ENCODE assay signal across 41 cellular contexts in the genomic region with DNA sequence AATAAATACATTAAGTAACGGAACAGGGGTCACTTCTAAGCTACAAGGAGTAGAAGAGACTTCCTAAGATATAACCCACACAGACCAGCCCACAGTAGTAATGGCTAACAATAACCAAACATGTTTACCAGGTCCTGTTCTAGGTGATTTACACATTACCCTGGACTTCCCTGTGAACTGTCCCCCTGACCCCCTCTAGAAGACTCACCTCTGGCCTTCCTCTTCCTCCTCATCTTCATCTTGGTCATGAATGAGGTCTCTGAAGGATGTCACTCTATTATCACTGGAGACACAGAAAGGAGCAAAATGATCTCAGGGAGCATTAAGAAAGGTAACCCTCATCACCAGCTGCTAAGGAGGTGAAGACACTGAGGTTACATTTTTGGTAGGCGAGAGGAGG. TPM values are rescaled to one million over a fixed set of nuclear protein-coding genes. Genes with fewer than 3 reads are reported as not detected.
"Had no signal": no experiment of that assay in that cellular context is flagged by ENCODE, and none has a peak within 500 bp of the region (broad histone marks: within the 10 kb centered on the region; RNA-seq: fewer than 3 reads in every experiment).

No MANE protein-coding gene starts in this region.

- H3K27me3 ChIP-seq: adrenal gland, ascending aorta, body of pancreas, brain microvascular endothelial cell, breast epithelium, cardiac muscle cell had no signal

- ATAC-seq: activated naive CD4-positive, alpha-beta T cell treated with anti-CD3 and anti-CD28 coated beads, Interleukin-2, amount 50 U/mL, for 72 hours; activated naive CD8-positive, alpha-beta T cell treated with anti-CD3 and anti-CD28 coated beads, Interleukin-2, amount 50 U/mL, for 24 hours; activated T-cell treated with anti-CD3 and anti-CD28 coated beads, Interleukin-2, amount 50 U/mL, for 4 hours; activated T-cell treated with anti-CD3 and anti-CD28 coated beads, Interleukin-2, amount 50 U/mL, for 72 hours; activated T-helper 17 cell treated with anti-CD3 and anti-CD28 coated beads, Interleukin-2, amount 50 U/mL, for 72 hours; body of pancreas had no signal

- H3K27ac Mint-ChIP-seq: activated naive CD4-positive, alpha-beta T cell treated with anti-CD3 and anti-CD28 coated beads for 36 hours; activated naive CD4-positive, alpha-beta T cell treated with anti-CD3 and anti-CD28 coated beads, Interleukin-2, amount 10 ng/mL, durations not matched to agents 7 days and 5 days; activated naive CD4-positive, alpha-beta T cell treated with anti-CD3 and anti-CD28 coated beads, Interleukin-2, amount 50 U/mL, for 24 hours; activated naive CD4-positive, alpha-beta T cell treated with anti-CD3 and anti-CD28 coated beads, Interleukin-2, amount 50 U/mL, for 72 hours; activated naive CD8-positive, alpha-beta T cell; activated naive CD8-positive, alpha-beta T cell treated with anti-CD3 and anti-CD28 coated beads for 36 hours; activated naive CD8-positive, alpha-beta T cell treated with anti-CD3 and anti-CD28 coated beads, Interleukin-2, amount 10 ng/mL, durations not matched to agents 7 days and 5 days; activated naive CD8-positive, alpha-beta T cell treated with anti-CD3 and anti-CD28 coated beads, Interleukin-2, amount 50 U/mL, for 24 hours; activated T-cell treated with anti-CD3 and anti-CD28 coated beads, Interleukin-2, amount 50 U/mL, for 24 hours; activated T-cell treated with anti-CD3 and anti-CD28 coated beads, Interleukin-2, amount 50 U/mL, for 72 hours; activated T-helper 1 cell treated with anti-CD3 and anti-CD28 coated beads, Interleukin-12 subunit alpha, Interleukin-12 subunit beta, Interleukin-2, Interleukin-4 antibody, amounts not matched to agents 30 ng/mL and 10 ng/mL and 1 ng/mL, durations not matched to agents 14 hours and 24 hours and 36 hours; activated T-helper 17 cell treated with anti-CD3 and anti-CD28 coated beads, Interleukin-2, amount 50 U/mL, for 72 hours; activated T-helper 2 cell treated with anti-CD3 and anti-CD28 coated beads, Interferon-gamma antibody, Interleukin-2, Interleukin-4, amounts not matched to agents 10 μg/mL and 5 μg/mL and 100 μg/mL, durations not matched to agents 14 hours and 24 hours and 36 hours; brain had no signal

- H3K9me3 Mint-ChIP-seq: activated naive CD4-positive, alpha-beta T cell treated with anti-CD3 and anti-CD28 coated beads for 36 hours; activated naive CD4-positive, alpha-beta T cell treated with anti-CD3 and anti-CD28 coated beads, Interleukin-2, amount 10 ng/mL, durations not matched to agents 7 days and 5 days; activated naive CD4-positive, alpha-beta T cell treated with anti-CD3 and anti-CD28 coated beads, Interleukin-2, amount 50 U/mL, for 24 hours; activated naive CD4-positive, alpha-beta T cell treated with anti-CD3 and anti-CD28 coated beads, Interleukin-2, amount 50 U/mL, for 72 hours; activated naive CD8-positive, alpha-beta T cell treated with anti-CD3 and anti-CD28 coated beads for 36 hours; activated naive CD8-positive, alpha-beta T cell treated with anti-CD3 and anti-CD28 coated beads, Interleukin-2, amount 10 ng/mL, durations not matched to agents 7 days and 5 days; activated naive CD8-positive, alpha-beta T cell treated with anti-CD3 and anti-CD28 coated beads, Interleukin-2, amount 50 U/mL, for 24 hours; activated T-cell treated with anti-CD3 and anti-CD28 coated beads, Interleukin-2, amount 50 U/mL, for 24 hours; activated T-cell treated with anti-CD3 and anti-CD28 coated beads, Interleukin-2, amount 50 U/mL, for 4 hours; activated T-cell treated with anti-CD3 and anti-CD28 coated beads, Interleukin-2, amount 50 U/mL, for 72 hours; activated T-helper 1 cell treated with anti-CD3 and anti-CD28 coated beads, Interleukin-12 subunit alpha, Interleukin-12 subunit beta, Interleukin-2, Interleukin-4 antibody, amounts not matched to agents 30 ng/mL and 10 ng/mL and 1 ng/mL, durations not matched to agents 14 hours and 24 hours and 36 hours; activated T-helper 17 cell treated with anti-CD3 and anti-CD28 coated beads, Interleukin-2, amount 50 U/mL, for 72 hours; activated T-helper 2 cell treated with anti-CD3 and anti-CD28 coated beads, Interferon-gamma antibody, Interleukin-2, Interleukin-4, amounts not matched to agents 10 μg/mL and 5 μg/mL and 100 μg/mL, durations not matched to agents 14 hours and 24 hours and 36 hours; central memory CD8-positive, alpha-beta T cell had no signal

- H3K9me3 ChIP-seq: adrenal gland, ascending aorta, body of pancreas, breast epithelium had no signal

- FAIRE-seq: astrocyte, bronchial epithelial cell had no signal

- DNase-seq: activated effector memory CD4-positive, alpha-beta T cell treated with anti-CD3 and anti-CD28 coated beads, Interleukin-2, amount 50 U/mL, for 16 hours; activated effector memory CD4-positive, alpha-beta T cell treated with Interleukin-2 at 50 U/mL for 16 hours; activated gamma-delta T cell; activated gamma-delta T cell treated with Interleukin-2 at 50 U/mL for 16 hours; activated naive CD4-positive, alpha-beta T cell; activated naive CD4-positive, alpha-beta T cell treated with anti-CD3 and anti-CD28 coated beads for 36 hours; activated naive CD4-positive, alpha-beta T cell treated with anti-CD3 and anti-CD28 coated beads, Interleukin-2, amount 10 ng/mL, durations not matched to agents 7 days and 5 days; activated naive CD4-positive, alpha-beta T cell treated with anti-CD3 and anti-CD28 coated beads, Interleukin-2, amount 50 U/mL, for 16 hours; activated naive CD4-positive, alpha-beta T cell treated with Interleukin-2 at 50 U/mL for 16 hours; activated naive CD8-positive, alpha-beta T cell treated with anti-CD3 and anti-CD28 coated beads for 36 hours; activated naive CD8-positive, alpha-beta T cell treated with anti-CD3 and anti-CD28 coated beads, Interleukin-2, amount 10 ng/mL, durations not matched to agents 7 days and 5 days; activated naive CD8-positive, alpha-beta T cell treated with anti-CD3 and anti-CD28 coated beads, Interleukin-2, amount 50 U/mL, for 24 hours; activated T-cell treated with anti-CD3 and anti-CD28 coated beads for 4 hours; activated T-cell treated with anti-CD3 and anti-CD28 coated beads, Interleukin-2, amount 50 U/mL, for 1 hour; activated T-cell treated with anti-CD3 and anti-CD28 coated beads, Interleukin-2, amount 50 U/mL, for 24 hours; activated T-cell treated with anti-CD3 and anti-CD28 coated beads, Interleukin-2, amount 50 U/mL, for 4 hours; activated T-cell treated with anti-CD3 and anti-CD28 coated beads, Interleukin-2, amount 50 U/mL, for 48 hours; activated T-cell treated with anti-CD3 and anti-CD28 coated beads, Interleukin-2, amount 50 U/mL, for 72 hours; adrenal gland; amniotic stem cell; amygdala; anterior cingulate cortex; aorta; body of pancreas; brain microvascular endothelial cell; caudate nucleus; central memory CD4-positive, alpha-beta T cell; cerebellar nuclear complex had no signal

- H3K4me1 ChIP-seq: ascending aorta, body of pancreas, breast epithelium had no signal

- H3K4me3 ChIP-seq: adrenal gland, ascending aorta, body of pancreas, breast epithelium, cardiac muscle cell had no signal

- H3K27ac ChIP-seq: adrenal gland, ascending aorta, body of pancreas, brain microvascular endothelial cell, breast epithelium, cardiac muscle cell had no signal

- H3K27me3 Mint-ChIP-seq: activated naive CD4-positive, alpha-beta T cell treated with anti-CD3 and anti-CD28 coated beads, Interleukin-2, amount 10 ng/mL, durations not matched to agents 7 days and 5 days; activated naive CD4-positive, alpha-beta T cell treated with anti-CD3 and anti-CD28 coated beads, Interleukin-2, amount 50 U/mL, for 24 hours; activated naive CD8-positive, alpha-beta T cell; activated naive CD8-positive, alpha-beta T cell treated with anti-CD3 and anti-CD28 coated beads for 36 hours; activated naive CD8-positive, alpha-beta T cell treated with anti-CD3 and anti-CD28 coated beads, Interleukin-2, amount 10 ng/mL, durations not matched to agents 7 days and 5 days; activated naive CD8-positive, alpha-beta T cell treated with anti-CD3 and anti-CD28 coated beads, Interleukin-2, amount 50 U/mL, for 24 hours; activated T-cell treated with anti-CD3 and anti-CD28 coated beads, Interleukin-2, amount 50 U/mL, for 24 hours; activated T-helper 17 cell treated with anti-CD3 and anti-CD28 coated beads, Interleukin-2, amount 50 U/mL, for 72 hours; central memory CD8-positive, alpha-beta T cell had no signal

- H3K4me3 Mint-ChIP-seq: activated naive CD4-positive, alpha-beta T cell treated with anti-CD3 and anti-CD28 coated beads for 36 hours; activated naive CD4-positive, alpha-beta T cell treated with anti-CD3 and anti-CD28 coated beads, Interleukin-2, amount 10 ng/mL, durations not matched to agents 7 days and 5 days; activated naive CD4-positive, alpha-beta T cell treated with anti-CD3 and anti-CD28 coated beads, Interleukin-2, amount 50 U/mL, for 24 hours; activated naive CD8-positive, alpha-beta T cell; activated naive CD8-positive, alpha-beta T cell treated with anti-CD3 and anti-CD28 coated beads for 36 hours; activated naive CD8-positive, alpha-beta T cell treated with anti-CD3 and anti-CD28 coated beads, Interleukin-2, amount 10 ng/mL, durations not matched to agents 7 days and 5 days; activated naive CD8-positive, alpha-beta T cell treated with anti-CD3 and anti-CD28 coated beads, Interleukin-2, amount 50 U/mL, for 24 hours; activated T-cell treated with anti-CD3 and anti-CD28 coated beads, Interleukin-2, amount 50 U/mL, for 24 hours; activated T-cell treated with anti-CD3 and anti-CD28 coated beads, Interleukin-2, amount 50 U/mL, for 4 hours; activated T-cell treated with anti-CD3 and anti-CD28 coated beads, Interleukin-2, amount 50 U/mL, for 72 hours; activated T-helper 1 cell treated with anti-CD3 and anti-CD28 coated beads, Interleukin-12 subunit alpha, Interleukin-12 subunit beta, Interleukin-2, Interleukin-4 antibody, amounts not matched to agents 30 ng/mL and 10 ng/mL and 1 ng/mL, durations not matched to agents 14 hours and 24 hours and 36 hours; activated T-helper 17 cell treated with anti-CD3 and anti-CD28 coated beads, Interleukin-2, amount 50 U/mL, for 72 hours; brain; central memory CD8-positive, alpha-beta T cell had no signal

RNA-seq across cellular contexts. Expression of a gene that starts 33.2 kb away (rescaled TPM):
- total RNA-seq: activated naive CD4-positive, alpha-beta T cell treated with anti-CD3 and anti-CD28 coated beads for 36 hours; activated naive CD4-positive, alpha-beta T cell treated with anti-CD3 and anti-CD28 coated beads, Interleukin-2, amount 50 U/mL, for 72 hours; activated naive CD8-positive, alpha-beta T cell treated with anti-CD3 and anti-CD28 coated beads for 36 hours; activated naive CD8-positive, alpha-beta T cell treated with anti-CD3 and anti-CD28 coated beads, Interleukin-2, amount 10 ng/mL, durations not matched to agents 7 days and 5 days; activated T-cell treated with anti-CD3 and anti-CD28 coated beads, Interleukin-2, amount 50 U/mL, for 4 hours; activated T-cell treated with anti-CD3 and anti-CD28 coated beads, Interleukin-2, amount 50 U/mL, for 72 hours; activated T-helper 1 cell treated with anti-CD3 and anti-CD28 coated beads, Interleukin-12 subunit alpha, Interleukin-12 subunit beta, Interleukin-2, Interleukin-4 antibody, amounts not matched to agents 30 ng/mL and 10 ng/mL and 1 ng/mL, durations not matched to agents 14 hours and 24 hours and 36 hours; activated T-helper 17 cell treated with anti-CD3 and anti-CD28 coated beads, Interleukin-2, amount 50 U/mL, for 72 hours; activated T-helper 2 cell treated with anti-CD3 and anti-CD28 coated beads, Interferon-gamma antibody, Interleukin-2, Interleukin-4, amounts not matched to agents 10 μg/mL and 5 μg/mL and 100 μg/mL, durations not matched to agents 14 hours and 24 hours and 36 hours; astrocyte; cardiac muscle cell had no signal
- polyA plus RNA-seq: cardiac muscle cell had no signal
